Comparison of ENCODE assay signal across 8 cellular contexts in the genomic region with DNA sequence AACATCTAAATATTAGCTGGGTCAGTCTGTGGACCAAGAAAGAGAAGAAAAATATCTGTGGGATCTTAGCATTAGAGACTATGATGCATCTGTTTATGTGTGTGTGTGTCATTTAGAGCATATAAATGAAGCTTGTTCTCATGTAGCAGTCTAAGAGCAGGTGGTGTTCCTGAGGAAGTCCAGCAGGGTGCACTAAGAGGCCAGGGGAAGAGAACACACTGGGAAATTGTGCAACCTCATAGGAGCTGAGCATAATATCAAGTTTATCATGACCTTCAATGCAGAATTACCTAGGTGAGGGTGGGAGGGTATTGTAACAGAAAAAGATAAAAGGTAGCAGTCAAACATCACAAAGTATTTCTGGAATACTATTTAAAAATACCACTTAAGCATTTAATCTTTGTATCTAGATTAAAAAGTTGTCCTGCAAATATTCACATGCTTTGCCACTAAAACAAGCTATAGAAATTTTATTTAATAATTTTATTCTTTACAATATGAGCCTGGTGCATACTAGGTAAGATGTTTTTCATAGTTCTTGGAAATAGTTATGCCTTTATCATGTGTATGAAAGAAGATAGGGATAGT.
DNase-seq lines count a peak whose midpoint lies in the region; ATAC-seq, FAIRE-seq and TF ChIP-seq lines count a peak whose summit lies in the region.

No MANE protein-coding gene starts in this region.

- peak; percentile 67 for FAIRE-seq in HepG2 (lab: Jason Lieb, UNC)

- H3K9ac ChIP-seq in HepG2 (ENCODE audit: insufficient read depth, low read depth, low read length): no peak overlapping the region

- in situ Hi-C loops in HepG2 (cut with HindIII; ENCODE audit: extremely low pct_ligation_motif_present, low pct_unique_long_range_greater_than_20kb): loop anchor here (10.0 kb wide), 1 partner anchor 445 kb away; no protein-coding TSS in a partner anchor

- BruUV-seq in HepG2 (replicated peaks; lab: Mats Ljungman, UMichigan): no TSS peak

- no peaks in the 10 kb centered on the region for H3K36me3 ChIP-seq in HepG2 (replicated peaks in 1 of 2; ENCODE audit: control insufficient read depth in 1 of 2, insufficient read depth in 2 of 2, low read length in 2 of 2)

- POLR2A ChIA-PET in HepG2 (lab: Yijun Ruan, JAX): no interaction called here

- TF ChIP-seq RAD21 in HepG2 (CRISPR knock-in tag; IDR thresholded peaks at IDR 0.05): peak; percentile 84

- TF ChIP-seq CTCF in HL-60 (IDR thresholded peaks at IDR 0.05; ENCODE audit: insufficient read depth, low read length): peak; percentile 49
- peak; percentile 78 for TF ChIP-seq CTCF in cardiac fibroblast (IDR thresholded peaks at IDR 0.05; ENCODE audit: low read depth, low read length)
- peak; percentile 84 for TF ChIP-seq CTCF in HepG2 (CRISPR knock-in tag; IDR thresholded peaks at IDR 0.05)

- H3K9me3 ChIP-seq in HepG2 (ENCODE audit: low read length): no peaks in the 10 kb centered on the region

- intact Hi-C loops in HepG2 (cut with micrococcal nuclease; ENCODE audit: unreplicated experiment): loop anchor here (1.0 kb wide), 2 partner anchors 447 to 511 kb away; no protein-coding TSS in a partner anchor

- H3K4me1 ChIP-seq in HepG2 (ENCODE audit: insufficient read depth, low read length): no peaks in the 10 kb centered on the region

- H3K4me3 ChIP-seq in HL-60 (replicated peaks; ENCODE audit: insufficient read depth, low read length) (no peak overlapping the region), cardiac fibroblast (replicated peaks in 1 of 2; ENCODE audit: low read depth in 2 of 2, low read length in 2 of 2) (no peak overlapping the region), HepG2 (replicated peaks in 1 of 3; ENCODE audit: insufficient read depth in 1 of 3, low read depth in 2 of 3, low read length in 3 of 3) (no peak overlapping the region)

- CTCF ChIA-PET in HepG2 (lab: Yijun Ruan, JAX; ENCODE audit: low intra/inter-chr PET ratio, low total read pairs): interaction anchor here (1.7 kb wide), 1 partner anchor 447 kb away, joined by 17 read pairs; no protein-coding TSS in a partner anchor

- H3K27me3 ChIP-seq in HL-60 (ENCODE audit: insufficient read depth, poor library complexity, severe bottlenecking) (no peaks in the 10 kb centered on the region), HepG2 (ENCODE audit: control insufficient read depth in 1 of 2, insufficient read depth in 2 of 2, low read length in 2 of 2) (no peaks in the 10 kb centered on the region)

- H3K27ac ChIP-seq in HL-60 (replicated peaks) (no peak overlapping the region), HepG2 (ENCODE audit: extremely low read length, insufficient read depth, low read length) (no peak overlapping the region)

- TF ChIP-seq POLR2A in HepG2 (IDR thresholded peaks at IDR 0.05; ENCODE audit: insufficient read depth in 1 of 2, low read depth in 2 of 2, low read length in 2 of 2): no peak

- H3K79me2 ChIP-seq in HepG2 (ENCODE audit: insufficient read depth, low read length): no peaks in the 10 kb centered on the region

- no peak overlapping the region for H2AFZ ChIP-seq in HepG2 (ENCODE audit: low read length)

- ATAC-seq in GM21367 (IDR thresholded peaks at IDR 0.05; ENCODE audit: unreplicated experiment) (peak; percentile 91), HepG2 (peak; percentile 99), HG03108 (IDR thresholded peaks at IDR 0.05; ENCODE audit: unreplicated experiment) (no peak)

- H4K20me1 ChIP-seq in HepG2 (ENCODE audit: insufficient read depth, low read length): no peaks in the 10 kb centered on the region

- DNase-seq in EL: peak; percentile 32
- peak; percentile 28 to 45 for DNase-seq in HL-60 (ENCODE audit: low read depth in 1 of 2, low spot score in 1 of 2)
- peak; percentile 88 for DNase-seq in NCI-H69 (lab: John Stamatoyannopoulos, UW)
- peak; percentile 72 to 78 for DNase-seq in cardiac fibroblast (ENCODE audit: low read depth in 2 of 2)
- DNase-seq in HepG2 (ENCODE audit: low spot score): peak; percentile 53
- DNase-seq in cortex of kidney (lab: John Stamatoyannopoulos, UW): no peak

- H3K4me2 ChIP-seq in HepG2 (ENCODE audit: low read depth, low read length): no peak overlapping the region

- TF ChIP-seq EP300 in HepG2 (IDR thresholded peaks at IDR 0.05; ENCODE audit: low read depth in 2 of 2, low read length in 2 of 2) (no peak), HepG2 (CRISPR knock-in tag; IDR thresholded peaks at IDR 0.05; ENCODE audit: borderline replicate concordance) (no peak)

TF ChIP-seq in HepG2, 621 proteins besides CTCF, POLR2A, EP300 and RAD21:
- TF ChIP-seq ATF7 (IDR thresholded peaks at IDR 0.05): no peak
- TF ChIP-seq ATF7 (CRISPR knock-in tag; IDR thresholded peaks at IDR 0.05): no peak
- TF ChIP-seq PRMT3 (CRISPR knock-in tag; IDR thresholded peaks at IDR 0.05; ENCODE audit: borderline replicate concordance, low read depth): no peak
- TF ChIP-seq CEBPB (IDR thresholded peaks at IDR 0.05; ENCODE audit: borderline replicate concordance, low read depth, low read length): peak; percentile 95
- TF ChIP-seq, protein P1, sequence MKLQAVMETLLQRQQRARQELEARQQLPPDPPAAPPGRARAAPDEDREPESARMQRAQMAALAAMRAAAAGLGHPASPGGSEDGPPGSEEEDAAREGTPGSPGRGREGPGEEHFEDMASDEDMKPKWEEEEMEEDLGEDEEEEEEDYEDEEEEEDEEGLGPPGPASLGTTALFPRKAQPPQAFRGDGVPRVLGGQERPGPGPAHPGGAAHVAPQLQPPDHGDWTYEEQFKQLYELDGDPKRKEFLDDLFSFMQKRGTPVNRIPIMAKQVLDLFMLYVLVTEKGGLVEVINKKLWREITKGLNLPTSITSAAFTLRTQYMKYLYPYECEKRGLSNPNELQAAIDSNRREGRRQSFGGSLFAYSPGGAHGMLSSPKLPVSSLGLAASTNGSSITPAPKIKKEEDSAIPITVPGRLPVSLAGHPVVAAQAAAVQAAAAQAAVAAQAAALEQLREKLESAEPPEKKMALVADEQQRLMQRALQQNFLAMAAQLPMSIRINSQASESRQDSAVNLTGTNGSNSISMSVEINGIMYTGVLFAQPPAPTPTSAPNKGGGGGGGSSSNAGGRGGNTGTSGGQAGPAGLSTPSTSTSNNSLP (IDR thresholded peaks at IDR 0.05; ENCODE audit: low read depth, low read length): peak; percentile 63; the same call in 1 of the 2 replicates
- no peak for TF ChIP-seq MTF1 (CRISPR knock-in tag; IDR thresholded peaks at IDR 0.05)
- TF ChIP-seq TOE1 (CRISPR knock-in tag; IDR thresholded peaks at IDR 0.05): no peak
- peak; percentile 94 for TF ChIP-seq STAG1 (CRISPR knock-in tag; IDR thresholded peaks at IDR 0.05)
- TF ChIP-seq, protein P2, sequence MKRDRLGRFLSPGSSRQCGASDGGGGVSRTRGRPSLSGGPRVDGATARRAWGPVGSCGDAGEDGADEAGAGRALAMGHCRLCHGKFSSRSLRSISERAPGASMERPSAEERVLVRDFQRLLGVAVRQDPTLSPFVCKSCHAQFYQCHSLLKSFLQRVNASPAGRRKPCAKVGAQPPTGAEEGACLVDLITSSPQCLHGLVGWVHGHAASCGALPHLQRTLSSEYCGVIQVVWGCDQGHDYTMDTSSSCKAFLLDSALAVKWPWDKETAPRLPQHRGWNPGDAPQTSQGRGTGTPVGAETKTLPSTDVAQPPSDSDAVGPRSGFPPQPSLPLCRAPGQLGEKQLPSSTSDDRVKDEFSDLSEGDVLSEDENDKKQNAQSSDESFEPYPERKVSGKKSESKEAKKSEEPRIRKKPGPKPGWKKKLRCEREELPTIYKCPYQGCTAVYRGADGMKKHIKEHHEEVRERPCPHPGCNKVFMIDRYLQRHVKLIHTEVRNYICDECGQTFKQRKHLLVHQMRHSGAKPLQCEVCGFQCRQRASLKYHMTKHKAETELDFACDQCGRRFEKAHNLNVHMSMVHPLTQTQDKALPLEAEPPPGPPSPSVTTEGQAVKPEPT (CRISPR knock-in tag; IDR thresholded peaks at IDR 0.05; ENCODE audit: low read depth): no peak
- TF ChIP-seq CEBPG (CRISPR knock-in tag; IDR thresholded peaks at IDR 0.05): peak; percentile 94
- peak; percentile 91 for TF ChIP-seq SMC3 (IDR thresholded peaks at IDR 0.05; ENCODE audit: low read length)
TF ChIP-seq in HepG2: peak in this region for 5.
